ENCODE assay signal across 24 cellular contexts in the genomic region with DNA sequence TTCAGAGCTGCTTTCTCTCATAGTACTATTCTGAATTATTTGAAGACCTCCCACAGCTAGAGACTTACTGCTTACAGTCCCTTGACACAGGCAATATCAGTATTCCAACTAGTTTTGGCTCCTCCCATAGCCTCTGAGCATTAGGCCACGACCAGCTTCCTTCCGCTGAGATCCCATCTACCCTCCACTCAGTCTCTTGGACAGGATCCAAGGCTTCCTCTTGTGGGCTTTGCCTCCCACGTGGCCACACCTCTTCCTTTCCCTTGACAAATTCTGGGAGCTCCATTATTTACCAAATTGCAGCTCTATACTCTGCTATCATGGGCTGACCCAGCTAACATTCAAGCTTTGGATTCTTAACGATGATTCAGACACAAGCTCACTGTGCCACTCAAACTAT.
A peak's percentile ranks its signal among the peaks of the same experiment; 100 is the strongest.
DNase-seq lines count a peak whose midpoint lies in the region; ATAC-seq, FAIRE-seq and TF ChIP-seq lines count a peak whose summit lies in the region.
"Had no signal": no experiment of that assay in that cellular context is flagged by ENCODE, and none has a peak within 500 bp of the region (broad histone marks: within the 10 kb centered on the region; RNA-seq: fewer than 3 reads in every experiment).

No MANE protein-coding gene starts in this region.

- DNase-seq in BE2C (peak; percentile 36), Daoy (ENCODE audit: low read depth) (peak; percentile 3), SK-N-MC (ENCODE audit: low read depth, low spot score) (peak; percentile 20), bronchial epithelial cell (ENCODE audit: low read depth) (no peak), foreskin keratinocyte (no peak)
- DNase-seq in stimulated activated CD4-positive, alpha-beta T cell treated with anti-CD3 and anti-CD28 coated beads, Interleukin-4, amount 100 ng/mL, for 1 hour, result no peak
- DNase-seq: ACHN; CD4-positive, alpha-beta memory T cell; DND-41; Karpas-422; MG63; NCI-H1048; NCI-H1417 treated with DMSO at 0.1 percent for 48 hours; NCI-H187; NCI-H226; NCI-H510A treated with DMSO at 0.1 percent for 48 hours; SIG-M5; T-cell had no signal

- H3K27me3 ChIP-seq in BE2C, result no peaks in the 10 kb centered on the region
- H3K27me3 ChIP-seq in bronchial epithelial cell (ENCODE audit: control insufficient read depth, insufficient read depth, low read length), result no peaks in the 10 kb centered on the region
- no peaks in the 10 kb centered on the region for H3K27me3 ChIP-seq in foreskin keratinocyte
- H3K27me3 ChIP-seq: BLaER1 treated with 17β-estradiol and CSF1 and Interleukin-3, amounts not matched to agents 10 nM and 100 nM; MG63 had no signal

- H3K27ac ChIP-seq in SK-N-MC, result no peak overlapping the region
- no peak overlapping the region for H3K27ac ChIP-seq in foreskin keratinocyte
- H3K27ac ChIP-seq: BLaER1 treated with 17β-estradiol and CSF1 and Interleukin-3, amounts not matched to agents 10 nM and 100 nM had no signal

- no peaks in the 10 kb centered on the region for H3K36me3 ChIP-seq in BE2C
- H3K36me3 ChIP-seq in SK-N-MC (ENCODE audit: insufficient read depth, low read length), result no peaks in the 10 kb centered on the region
- H3K36me3 ChIP-seq in bronchial epithelial cell (ENCODE audit: control insufficient read depth, insufficient read depth, low read length), result no peaks in the 10 kb centered on the region
- H3K36me3 ChIP-seq: BLaER1 treated with 17β-estradiol and CSF1 and Interleukin-3, amounts not matched to agents 10 nM and 100 nM; MG63 had no signal

- H3K9ac ChIP-seq in SK-N-MC (ENCODE audit: insufficient read length), result no peak overlapping the region
- H3K9ac ChIP-seq: BLaER1 treated with 17β-estradiol and CSF1 and Interleukin-3, amounts not matched to agents 10 nM and 100 nM had no signal

- H3K4me1 ChIP-seq in BE2C, result no peaks in the 10 kb centered on the region
- no peaks in the 10 kb centered on the region for H3K4me1 ChIP-seq in foreskin keratinocyte

- 0 out of 2 replicates have a peak, but pooled peaks cover 2% of the 10 kb centered on the region for H3K9me3 ChIP-seq in BE2C
- H3K9me3 ChIP-seq in SK-N-MC (ENCODE audit: low read depth, low read length), result no peaks in the 10 kb centered on the region
- H3K9me3 ChIP-seq: BLaER1 treated with 17β-estradiol and CSF1 and Interleukin-3, amounts not matched to agents 10 nM and 100 nM; MG63 had no signal

- TF ChIP-seq CTCF in BE2C (IDR thresholded peaks at IDR 0.05; ENCODE audit: low read depth, low read length), result no peak
- no peak for TF ChIP-seq CTCF in bronchial epithelial cell (IDR thresholded peaks at IDR 0.05; ENCODE audit: insufficient read depth, low read length, severe bottlenecking)
- TF ChIP-seq CTCF in foreskin keratinocyte (conservative IDR thresholded peaks at IDR 0.05), result no peak

- ATAC-seq in foreskin keratinocyte, result no peak
- ATAC-seq in GM18502 (IDR thresholded peaks at IDR 0.05; ENCODE audit: poor library complexity, unreplicated experiment), result no peak
- ATAC-seq: Panc1, SK-N-SH treated with all-trans-retinoic acid at 6 μM for 48 hours, T-cell had no signal

- peak; percentile 18 for FAIRE-seq in bronchial epithelial cell (lab: Jason Lieb, UNC)
- FAIRE-seq: GM12891, H54 had no signal

- H3K4me3 ChIP-seq in BE2C (ENCODE audit: low read depth, low read length), result no peak overlapping the region
- no peak overlapping the region for H3K4me3 ChIP-seq in SK-N-MC
- H3K4me3 ChIP-seq in bronchial epithelial cell (ENCODE audit: low read depth, low read length), result no peak overlapping the region
- H3K4me3 ChIP-seq: BLaER1 treated with 17β-estradiol and CSF1 and Interleukin-3, amounts not matched to agents 10 nM and 100 nM; MG63 had no signal

Comparison
In these comparisons a context has a peak if more than half of its experiments do, and no peak if none do; other contexts are left out.
1. DNase-seq: peak in BE2C (single experiment), Daoy (single experiment) and SK-N-MC (single experiment); none in bronchial epithelial cell (single experiment), foreskin keratinocyte (0 of 2) and stimulated activated CD4-positive, alpha-beta T cell treated with anti-CD3 and anti-CD28 coated beads, Interleukin-4, amount 100 ng/mL, for 1 hour (single experiment).